Comparison of ENCODE assay signal across 11 cellular contexts in genomic region chr9:127923771-127924170, GRCh38. TPM values are rescaled to one million over a fixed set of nuclear protein-coding genes. Genes with fewer than 3 reads are reported as not detected.
DNase-seq lines count a peak whose midpoint lies in the region; ATAC-seq and TF ChIP-seq lines count a peak whose summit lies in the region.
"Had no signal": no experiment of that assay in that cellular context is flagged by ENCODE, and none has a peak within 500 bp of the region (broad histone marks: within the 10 kb centered on the region; RNA-seq: fewer than 3 reads in every experiment).

No MANE protein-coding gene starts in this region.

- no peak for ATAC-seq in GM18520 (IDR thresholded peaks at IDR 0.05; ENCODE audit: unreplicated experiment)
- ATAC-seq in activated CD4-positive, alpha-beta T cell treated with anti-CD3 and anti-CD28 coated beads for 36 hours, result no peak
- ATAC-seq: mucosa of descending colon, right cardiac atrium had no signal

- H3K27me3 ChIP-seq in BE2C, result peaks cover 4% of the 10 kb centered on the region; the same call in 1 of the 2 replicates
- no peaks in the 10 kb centered on the region for H3K27me3 ChIP-seq in MG63

- no peak for TF ChIP-seq CTCF in BE2C (IDR thresholded peaks at IDR 0.05; ENCODE audit: low read depth, low read length)
- TF ChIP-seq CTCF in cardiac fibroblast (IDR thresholded peaks at IDR 0.05; ENCODE audit: low read depth, low read length), result no peak

- peaks cover 5% of the 10 kb centered on the region for H3K27me3 Mint-ChIP-seq in activated CD4-positive, alpha-beta T cell treated with anti-CD3 and anti-CD28 coated beads for 36 hours

- H3K36me3 ChIP-seq in BE2C (no peaks in the 10 kb centered on the region), MG63 (no peaks in the 10 kb centered on the region)

- H3K9me3 Mint-ChIP-seq in activated CD4-positive, alpha-beta T cell treated with anti-CD3 and anti-CD28 coated beads for 36 hours (ENCODE audit: low read depth), result no peaks in the 10 kb centered on the region

- H3K9me3 ChIP-seq in BE2C (no peaks in the 10 kb centered on the region), MG63 (no peaks in the 10 kb centered on the region)
- H3K9me3 ChIP-seq: mucosa of descending colon had no signal

- H3K36me3 Mint-ChIP-seq in activated CD4-positive, alpha-beta T cell treated with anti-CD3 and anti-CD28 coated beads for 36 hours (ENCODE audit: low read depth), result no peaks in the 10 kb centered on the region

- H3K4me3 ChIP-seq in BE2C (ENCODE audit: low read depth, low read length) (no peak overlapping the region), MG63 (no peak overlapping the region), cardiac fibroblast (replicated peaks in 1 of 2; ENCODE audit: low read depth in 2 of 2, low read length in 2 of 2) (no peak overlapping the region)
- H3K4me3 ChIP-seq: mucosa of descending colon had no signal

- intact Hi-C loops in activated CD4-positive, alpha-beta T cell treated with anti-CD3 and anti-CD28 coated beads for 36 hours (cut with DNase I, micrococcal nuclease), result loop anchor here in 1 of 2 experiments (5.0 to 10.0 kb wide), 2 partner anchors 51 to 419 kb away; no protein-coding TSS in a partner anchor

- H3K4me3 Mint-ChIP-seq in activated CD4-positive, alpha-beta T cell treated with anti-CD3 and anti-CD28 coated beads for 36 hours, result no peak overlapping the region

- peaks cover 7% of the 10 kb centered on the region for H3K4me1 ChIP-seq in BE2C

- POLR2A ChIA-PET in activated CD4-positive, alpha-beta T cell treated with anti-CD3 and anti-CD28 coated beads for 36 hours (lab: Charles Lee), result interaction anchor here (0.6 kb wide), 1 partner anchor 20 kb away, joined by 3 read pairs; no protein-coding TSS in a partner anchor

- H3K27ac Mint-ChIP-seq in activated CD4-positive, alpha-beta T cell treated with anti-CD3 and anti-CD28 coated beads for 36 hours, result no peak overlapping the region

- peaks cover 29% of the 10 kb centered on the region for H3K4me1 Mint-ChIP-seq in activated CD4-positive, alpha-beta T cell treated with anti-CD3 and anti-CD28 coated beads for 36 hours

- DNase-seq in BE2C (peak; percentile 2), MG63 (peak; percentile 95), cardiac fibroblast (ENCODE audit: low read depth in 2 of 2) (peak; percentile 81 to 98), non-pigmented ciliary epithelial cell (ENCODE audit: low read depth) (peak; percentile 67)
- no peak for DNase-seq in activated CD8-positive, alpha-beta memory T cell treated with anti-CD3 and anti-CD28 coated beads, Interleukin-2, amount 50 U/mL, for 4 hours
- DNase-seq in activated CD4-positive, alpha-beta T cell treated with anti-CD3 and anti-CD28 coated beads for 36 hours, result no peak
- DNase-seq in activated naive CD4-positive, alpha-beta T cell (lab: John Stamatoyannopoulos, UW), result no peak
- DNase-seq: mucosa of descending colon, NCI-H1105 had no signal

- CTCF ChIA-PET in activated CD4-positive, alpha-beta T cell treated with anti-CD3 and anti-CD28 coated beads for 36 hours (lab: Charles Lee), result interaction anchor here (1.3 kb wide), 1 partner anchor 8 kb away, joined by 4 read pairs; no protein-coding TSS in a partner anchor

RNA-seq across cellular contexts. Expression of gene PIP5KL1, which starts 6.8 kb away (rescaled TPM):
- 0.74 TPM for polyA plus RNA-seq in BE2C (2012; ENCODE audit: insufficient read depth, insufficient read length, low read depth)
- 0.13 TPM in 1 of 2 replicates, not detected in the other for total RNA-seq in MG63 (2014; rRNA removed; shearing (Covaris generic); ENCODE audit: low replicate concordance)
- total RNA-seq in activated CD4-positive, alpha-beta T cell treated with anti-CD3 and anti-CD28 coated beads for 36 hours, result 1 to 10 TPM; 1.9 to 2.8 TPM

RNA-seq across cellular contexts. Expression of gene ST6GALNAC4, which starts 6.9 kb away (rescaled TPM):
- 39.4 TPM for polyA plus RNA-seq in BE2C (2012; ENCODE audit: insufficient read depth, insufficient read length, low read depth)
- 4.7 and 26.9 TPM in 2 replicates for total RNA-seq in MG63 (2014; rRNA removed; shearing (Covaris generic); ENCODE audit: low replicate concordance)
- total RNA-seq in activated CD4-positive, alpha-beta T cell treated with anti-CD3 and anti-CD28 coated beads for 36 hours, result 10 to 100 TPM; 14.9 to 20.7 TPM

RNA-seq across cellular contexts. Expression of gene DPM2, which starts 13.9 kb away (rescaled TPM):
- 137 TPM for polyA plus RNA-seq in BE2C (2012; ENCODE audit: insufficient read depth, insufficient read length, low read depth)
- 23.3 and 38.9 TPM in 2 replicates for total RNA-seq in MG63 (2014; rRNA removed; shearing (Covaris generic); ENCODE audit: low replicate concordance)
- 10 to 100 TPM; 44.1 to 46.6 TPM for total RNA-seq in activated CD4-positive, alpha-beta T cell treated with anti-CD3 and anti-CD28 coated beads for 36 hours

RNA-seq across cellular contexts. Expression of gene ST6GALNAC6, which starts 24.4 kb away (rescaled TPM):
- polyA plus RNA-seq in BE2C (2012; ENCODE audit: insufficient read depth, insufficient read length, low read depth), result 40.4 TPM
- 40.5 and 47.3 TPM in 2 replicates for total RNA-seq in MG63 (2014; rRNA removed; shearing (Covaris generic); ENCODE audit: low replicate concordance)
- 10 to 100 TPM; 46.3 to 63.3 TPM for total RNA-seq in activated CD4-positive, alpha-beta T cell treated with anti-CD3 and anti-CD28 coated beads for 36 hours

RNA-seq across cellular contexts. Expression of gene AK1, which starts 46.3 kb away (rescaled TPM):
- polyA plus RNA-seq in BE2C (2012; ENCODE audit: insufficient read depth, insufficient read length, low read depth), result 236 TPM
- 36.6 and 69.0 TPM in 2 replicates for total RNA-seq in MG63 (2014; rRNA removed; shearing (Covaris generic); ENCODE audit: low replicate concordance)
- 10 to 100 TPM; 14.5 to 23.9 TPM for total RNA-seq in activated CD4-positive, alpha-beta T cell treated with anti-CD3 and anti-CD28 coated beads for 36 hours

Comparison
In these comparisons a context has a peak if more than half of its experiments do, and no peak if none do; other contexts are left out.
1. DNase-seq: peak in BE2C (single experiment), MG63 (single experiment), cardiac fibroblast (2 of 2) and non-pigmented ciliary epithelial cell (single experiment); none in activated CD8-positive, alpha-beta memory T cell treated with anti-CD3 and anti-CD28 coated beads, Interleukin-2, amount 50 U/mL, for 4 hours (single experiment), activated CD4-positive, alpha-beta T cell treated with anti-CD3 and anti-CD28 coated beads for 36 hours (single experiment) and activated naive CD4-positive, alpha-beta T cell (0 of 4).